27 cellular contexts compared by ENCODE assay signal in genomic region chr4:62053974-62054373, GRCh38.
"Had no signal": no experiment of that assay in that cellular context is flagged by ENCODE, and none has a peak within 500 bp of the region (broad histone marks: within the 10 kb centered on the region; RNA-seq: fewer than 3 reads in every experiment).

No MANE protein-coding gene starts in this region.

- H3K4me1 ChIP-seq: gastrocnemius medialis, pancreas, right lobe of liver, thyroid gland, vagina had no signal

- H3K4me3 Mint-ChIP-seq: effector memory CD8-positive, alpha-beta T cell; memory B cell; mesothelial cell of epicardium; naive B cell; natural killer cell treated with Interleukin-12 subunit alpha and Interleukin-12 subunit beta and Interleukin-15 and Interleukin-18, amount 100 ng/mL, for 72 hours; neural crest cell; stimulated activated naive CD8-positive, alpha-beta T cell treated with anti-CD3 and anti-CD28 coated beads, Interleukin-15, amount 100 ng/mL, for 72 hours had no signal

- H3K36me3 ChIP-seq: gastrocnemius medialis, neutrophil, pancreas, right lobe of liver, thyroid gland, vagina had no signal

- ATAC-seq: effector memory CD8-positive, alpha-beta T cell; gastrocnemius medialis; left lobe of liver; mucosa of descending colon; natural killer cell treated with Interleukin-12 subunit alpha and Interleukin-12 subunit beta and Interleukin-15 and Interleukin-18, amount 100 ng/mL, for 72 hours; pancreas; right lobe of liver; stimulated activated naive CD8-positive, alpha-beta T cell treated with anti-CD3 and anti-CD28 coated beads, Interleukin-15, amount 100 ng/mL, for 72 hours had no signal

- H3K4me1 Mint-ChIP-seq: memory B cell; naive B cell; stimulated activated naive CD8-positive, alpha-beta T cell treated with anti-CD3 and anti-CD28 coated beads, Interleukin-15, amount 100 ng/mL, for 72 hours had no signal

- H3K9me3 Mint-ChIP-seq: memory B cell, mesothelial cell of epicardium, neural crest cell had no signal

- H3K27me3 ChIP-seq: gastrocnemius medialis, neutrophil, pancreas, right lobe of liver, thyroid gland, vagina had no signal

- H3K4me3 ChIP-seq: gastrocnemius medialis, lung, mucosa of descending colon, pancreas, right lobe of liver, thyroid gland, vagina had no signal

- FAIRE-seq: endometrium, pancreas, small intestine had no signal

- H3K9me3 ChIP-seq: gastrocnemius medialis, mucosa of descending colon, neutrophil, pancreas, right lobe of liver, thyroid gland, vagina had no signal

- DNase-seq: cortex of kidney; effector memory CD8-positive, alpha-beta T cell; gastrocnemius medialis; head of caudate nucleus; kidney; mucosa of descending colon; naive B cell; pancreas; right lobe of liver; small intestine; stimulated activated CD4-positive, alpha-beta T cell treated with anti-CD3 and anti-CD28 coated beads, Interleukin-12 subunit alpha, Interleukin-12 subunit beta, amount 100 ng/mL, for 4 hours; stimulated activated CD4-positive, alpha-beta T cell treated with anti-CD3 and anti-CD28 coated beads, Interleukin-1b, Interleukin-23, amount 100 ng/mL, for 48 hours; stimulated activated CD4-positive, alpha-beta T cell treated with anti-CD3 and anti-CD28 coated beads, Interleukin-4, amount 100 ng/mL, for 1 hour; stimulated activated CD8-positive, alpha-beta memory T cell treated with anti-CD3 and anti-CD28 coated beads, Interleukin-4, amount 100 ng/mL, for 48 hours; stimulated activated naive CD4-positive, alpha-beta T cell; stimulated activated naive CD8-positive, alpha-beta T cell treated with anti-CD3 and anti-CD28 coated beads, Interleukin-15, amount 100 ng/mL, for 72 hours; thyroid gland; trophoblast cell had no signal

- H3K27ac ChIP-seq: gastrocnemius medialis, neutrophil, pancreas, right lobe of liver, thyroid gland, vagina had no signal

- H3K36me3 Mint-ChIP-seq: memory B cell; mesothelial cell of epicardium; naive B cell; natural killer cell treated with Interleukin-12 subunit alpha and Interleukin-12 subunit beta and Interleukin-15 and Interleukin-18, amount 100 ng/mL, for 72 hours had no signal

- H3K27ac Mint-ChIP-seq: effector memory CD8-positive, alpha-beta T cell; memory B cell; mesothelial cell of epicardium; naive B cell; natural killer cell treated with Interleukin-12 subunit alpha and Interleukin-12 subunit beta and Interleukin-15 and Interleukin-18, amount 100 ng/mL, for 72 hours; stimulated activated naive CD8-positive, alpha-beta T cell treated with anti-CD3 and anti-CD28 coated beads, Interleukin-15, amount 100 ng/mL, for 72 hours had no signal

- H3K27me3 Mint-ChIP-seq: effector memory CD8-positive, alpha-beta T cell; memory B cell; naive B cell; natural killer cell treated with Interleukin-12 subunit alpha and Interleukin-12 subunit beta and Interleukin-15 and Interleukin-18, amount 100 ng/mL, for 72 hours; stimulated activated naive CD8-positive, alpha-beta T cell treated with anti-CD3 and anti-CD28 coated beads, Interleukin-15, amount 100 ng/mL, for 72 hours had no signal
